In genomic region chr11:117058761-117059233, GRCh38 we compare ENCODE assay signal across 14 cellular contexts. TPM values are rescaled to one million over a fixed set of nuclear protein-coding genes. Genes with fewer than 3 reads are reported as not detected.
A peak's percentile ranks its signal among the peaks of the same experiment; 100 is the strongest.
DNase-seq lines count a peak whose midpoint lies in the region; ATAC-seq and TF ChIP-seq lines count a peak whose summit lies in the region.
"Had no signal": no experiment of that assay in that cellular context is flagged by ENCODE, and none has a peak within 500 bp of the region (broad histone marks: within the 10 kb centered on the region; RNA-seq: fewer than 3 reads in every experiment).

No MANE protein-coding gene starts in this region.

- H3K4me1 Mint-ChIP-seq in endodermal cell = peaks cover 18% of the 10 kb centered on the region
- H3K4me1 Mint-ChIP-seq in neural crest cell = peaks cover 31% of the 10 kb centered on the region

- H3K36me3 Mint-ChIP-seq in endodermal cell (ENCODE audit: low read depth) (peaks cover 4% of the 10 kb centered on the region), neural crest cell (ENCODE audit: low read depth) (no peaks in the 10 kb centered on the region)

- H3K4me3 ChIP-seq in endodermal cell (ENCODE audit: low read length) (no peak overlapping the region), lower lobe of right lung (no peak overlapping the region), thyroid gland (replicated peaks in 1 of 3) (no peak overlapping the region), right atrium auricular region (no peak overlapping the region)

- 71 to 78% methylated on average over 4 of the region's 4 CpGs for WGBS in endodermal cell (ENCODE audit: insufficient coverage in 1 of 2, insufficient read length in 1 of 2), 2 experiments
- WGBS in thyroid gland, 2 donors = 66 to 75% methylated on average over 4 of the region's 4 CpGs

- H3K27me3 Mint-ChIP-seq in endodermal cell (ENCODE audit: insufficient read depth) = no peaks in the 10 kb centered on the region
- no peaks in the 10 kb centered on the region for H3K27me3 Mint-ChIP-seq in neural crest cell (ENCODE audit: low read depth)

- DNase-seq in Daoy (ENCODE audit: low read depth) = peak; percentile 63
- DNase-seq in NCI-H446 treated with DMSO at 0.1 percent for 48 hours (lab: John Stamatoyannopoulos, UW) = peak; percentile 68
- no peak for DNase-seq in endodermal cell
- DNase-seq in neural crest cell (ENCODE audit: low read depth, low spot score) = no peak
- no peak for DNase-seq in lower lobe of right lung
- DNase-seq in thyroid gland = no peak
- DNase-seq in right atrium auricular region (ENCODE audit: low spot score) = no peak
- DNase-seq: DMS153, left cardiac atrium, NCI-H1105 treated with DMSO at 0.1 percent for 48 hours, OCI-M1 had no signal

- no peak overlapping the region for H3K9ac ChIP-seq in endodermal cell (ENCODE audit: extremely low read depth, low read length, poor library complexity, severe bottlenecking)

- H3K36me3 ChIP-seq in endodermal cell (ENCODE audit: control insufficient read depth, insufficient read depth, low read length) (no peaks in the 10 kb centered on the region), lower lobe of right lung (no peaks in the 10 kb centered on the region), thyroid gland (no peaks in the 10 kb centered on the region), right atrium auricular region (no peaks in the 10 kb centered on the region)

- H3K9me3 Mint-ChIP-seq in endodermal cell (no peaks in the 10 kb centered on the region), neural crest cell (no peaks in the 10 kb centered on the region)

- H3K27me3 ChIP-seq in endodermal cell (ENCODE audit: control insufficient read depth, insufficient read depth, low read length, poor library complexity, severe bottlenecking) (no peaks in the 10 kb centered on the region), lower lobe of right lung (ENCODE audit: low read depth) (no peaks in the 10 kb centered on the region), thyroid gland (no peaks in the 10 kb centered on the region), right atrium auricular region (no peaks in the 10 kb centered on the region)

- no peak for TF ChIP-seq CTCF in endodermal cell (conservative IDR thresholded peaks at IDR 0.05)
- TF ChIP-seq CTCF in neural crest cell (conservative IDR thresholded peaks at IDR 0.05) = no peak
- no peak for TF ChIP-seq CTCF in lower lobe of right lung (IDR thresholded peaks at IDR 0.05)
- TF ChIP-seq CTCF in thyroid gland (IDR thresholded peaks at IDR 0.05) = no peak
- TF ChIP-seq CTCF in right atrium auricular region (IDR thresholded peaks at IDR 0.05) = no peak

- no peak for ATAC-seq in lower lobe of right lung
- ATAC-seq in HG03571 (IDR thresholded peaks at IDR 0.05; ENCODE audit: unreplicated experiment) = no peak
- ATAC-seq: HCT116 had no signal

- intact Hi-C loops in lower lobe of right lung (cut with DNase I) (no loop called here), thyroid gland (cut with DNase I) (no loop called here)

- no peak overlapping the region for H3K4me3 Mint-ChIP-seq in endodermal cell
- H3K4me3 Mint-ChIP-seq in neural crest cell = no peak overlapping the region

- H3K9me3 ChIP-seq in endodermal cell (ENCODE audit: control insufficient read depth, low read length) (no peaks in the 10 kb centered on the region), lower lobe of right lung (no peaks in the 10 kb centered on the region), thyroid gland (no peaks in the 10 kb centered on the region), right atrium auricular region (no peaks in the 10 kb centered on the region)

- TF ChIP-seq POLR2A in thyroid gland (IDR thresholded peaks at IDR 0.05) = no peak

- no peak overlapping the region for H3K27ac ChIP-seq in endodermal cell (ENCODE audit: low read depth, low read length)
- no peak overlapping the region for H3K27ac ChIP-seq in lower lobe of right lung
- no peak overlapping the region for H3K27ac ChIP-seq in thyroid gland
- H3K27ac ChIP-seq in right atrium auricular region = no peak overlapping the region
- H3K27ac ChIP-seq: VCaP had no signal

- no peaks in the 10 kb centered on the region for H3K4me1 ChIP-seq in endodermal cell (ENCODE audit: control insufficient read depth, insufficient read depth, low read length)
- H3K4me1 ChIP-seq in lower lobe of right lung = peaks cover 18% of the 10 kb centered on the region
- H3K4me1 ChIP-seq in thyroid gland = peaks cover 23 to 32% of the 10 kb centered on the region in 2 donors
- peaks cover 0 to 29% of the 10 kb centered on the region in 2 donors for H3K4me1 ChIP-seq in right atrium auricular region

- H3K27ac Mint-ChIP-seq in endodermal cell (peak overlapping the region; percentile 32), neural crest cell (ENCODE audit: unreplicated experiment) (peak overlapping the region; percentile 11)

RNA-seq across cellular contexts. Expression of gene SIK3, which starts 39.4 kb away (rescaled TPM):
- 8.2 and 9.7 TPM in 2 replicates for total RNA-seq in Daoy (2014; rRNA removed; shearing (Covaris generic))
- 10 to 100 TPM; 37.2 to 43.5 TPM for total RNA-seq in endodermal cell
- 19.5 TPM for polyA plus RNA-seq in endodermal cell (2013, experiment 1 of 2)
- polyA plus RNA-seq in endodermal cell (2013, experiment 2 of 2) = 19.3 TPM
- total RNA-seq in neural crest cell = 39.7 and 40.1 TPM in 2 replicates
- 32.9 TPM for total RNA-seq in lower lobe of right lung
- 10 to 100 TPM; 46.0 to 86.3 (median 71.9) TPM for total RNA-seq in thyroid gland
- 10 to 100 TPM; 27.0 to 40.1 TPM for total RNA-seq in right atrium auricular region

Comparison
In these comparisons a context has a peak if more than half of its experiments do, and no peak if none do; other contexts are left out.
1. DNase-seq: peak in Daoy (single experiment) and NCI-H446 treated with DMSO at 0.1 percent for 48 hours (single experiment); none in endodermal cell (single experiment), neural crest cell (single experiment), lower lobe of right lung (single experiment), thyroid gland (0 of 2) and right atrium auricular region (single experiment).